In the genomic region with DNA sequence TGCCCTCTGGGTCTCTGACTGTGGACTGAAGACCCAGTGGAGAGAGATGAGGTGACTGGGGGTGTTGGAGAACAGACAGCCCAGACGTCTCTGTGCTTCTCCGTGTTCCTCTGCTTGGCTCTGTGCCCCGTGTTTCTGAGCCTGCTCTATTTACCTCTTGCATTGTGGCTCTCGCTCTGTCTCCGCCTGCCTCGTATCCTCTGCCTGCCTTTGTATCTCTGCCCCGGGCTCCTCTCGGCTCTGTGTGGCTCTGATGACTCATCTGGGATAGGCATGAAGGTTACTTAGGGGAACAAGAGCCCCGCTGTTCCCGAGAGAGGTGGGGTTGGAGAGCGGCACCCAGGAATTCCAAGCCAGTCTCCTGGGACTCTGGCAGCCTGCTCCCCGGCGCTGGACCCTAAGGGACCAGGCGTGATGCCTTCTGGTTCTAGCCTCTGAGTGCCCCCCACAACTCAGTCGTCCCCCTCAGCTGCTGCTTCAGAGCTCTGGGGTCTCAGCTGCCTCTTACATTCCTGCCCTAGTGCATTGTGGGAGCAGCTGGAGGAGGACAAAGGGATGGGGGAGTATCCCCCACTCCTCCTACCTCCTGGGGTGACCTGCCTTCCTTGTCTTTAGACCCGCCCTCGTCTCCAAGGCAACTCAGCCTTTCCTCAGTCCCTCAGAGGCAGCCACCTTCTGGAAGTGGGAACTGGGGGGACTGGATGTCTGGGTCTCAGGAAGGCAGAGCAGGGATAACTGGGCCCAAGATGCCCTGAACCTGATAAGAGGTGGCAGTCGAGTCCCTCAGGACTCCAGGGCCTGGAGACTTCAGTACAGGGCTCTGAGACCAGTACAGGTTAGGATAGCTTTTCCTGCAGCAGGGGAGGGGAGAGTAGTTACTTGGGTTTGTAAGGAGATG, we compare ENCODE assay signal across 1 cellular context.
A peak's percentile ranks its signal among the peaks of the same experiment; 100 is the strongest.
TF ChIP-seq lines count a peak whose summit lies in the region.

No MANE protein-coding gene starts in this region.

TF ChIP-seq in HepG2, 621 proteins besides CTCF, POLR2A, EP300 and RAD21 (continued from another document and continues in another):
- TF ChIP-seq, protein P1, sequence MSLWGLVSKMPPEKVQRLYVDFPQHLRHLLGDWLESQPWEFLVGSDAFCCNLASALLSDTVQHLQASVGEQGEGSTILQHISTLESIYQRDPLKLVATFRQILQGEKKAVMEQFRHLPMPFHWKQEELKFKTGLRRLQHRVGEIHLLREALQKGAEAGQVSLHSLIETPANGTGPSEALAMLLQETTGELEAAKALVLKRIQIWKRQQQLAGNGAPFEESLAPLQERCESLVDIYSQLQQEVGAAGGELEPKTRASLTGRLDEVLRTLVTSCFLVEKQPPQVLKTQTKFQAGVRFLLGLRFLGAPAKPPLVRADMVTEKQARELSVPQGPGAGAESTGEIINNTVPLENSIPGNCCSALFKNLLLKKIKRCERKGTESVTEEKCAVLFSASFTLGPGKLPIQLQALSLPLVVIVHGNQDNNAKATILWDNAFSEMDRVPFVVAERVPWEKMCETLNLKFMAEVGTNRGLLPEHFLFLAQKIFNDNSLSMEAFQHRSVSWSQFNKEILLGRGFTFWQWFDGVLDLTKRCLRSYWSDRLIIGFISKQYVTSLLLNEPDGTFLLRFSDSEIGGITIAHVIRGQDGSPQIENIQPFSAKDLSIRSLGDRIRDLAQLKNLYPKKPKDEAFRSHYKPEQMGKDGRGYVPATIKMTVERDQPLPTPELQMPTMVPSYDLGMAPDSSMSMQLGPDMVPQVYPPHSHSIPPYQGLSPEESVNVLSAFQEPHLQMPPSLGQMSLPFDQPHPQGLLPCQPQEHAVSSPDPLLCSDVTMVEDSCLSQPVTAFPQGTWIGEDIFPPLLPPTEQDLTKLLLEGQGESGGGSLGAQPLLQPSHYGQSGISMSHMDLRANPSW (CRISPR knock-in tag; IDR thresholded peaks at IDR 0.05; ENCODE audit: borderline replicate concordance), result no peak
- TF ChIP-seq ASH2L (IDR thresholded peaks at IDR 0.05; ENCODE audit: insufficient read length, low read depth, low read length) (peak; percentile 54), MTA1 (CRISPR knock-in tag; IDR thresholded peaks at IDR 0.05; ENCODE audit: borderline replicate concordance) (0 out of 2 replicates have a peak, but pooled peaks have one; percentile 61), ZNF737 (CRISPR knock-in tag; IDR thresholded peaks at IDR 0.05; ENCODE audit: borderline replicate concordance) (no peak), PLRG1 (conservative IDR thresholded peaks at IDR 0.05) (no peak), HNRNPL (IDR thresholded peaks at IDR 0.05; ENCODE audit: low read depth, low read length) (no peak), BRD4 (CRISPR knock-in tag; IDR thresholded peaks at IDR 0.05) (no peak; the same call in 1 of the 2 replicates), ZNF777 (CRISPR knock-in tag; IDR thresholded peaks at IDR 0.05) (peak; percentile 32; the same call in 1 of the 2 replicates), AKAP8 (CRISPR knock-in tag; IDR thresholded peaks at IDR 0.05) (no peak; the same call in 1 of the 2 replicates), ZNF563 (CRISPR knock-in tag; IDR thresholded peaks at IDR 0.05) (peak; percentile 71; the same call in 1 of the 2 replicates), ZNF33A (CRISPR knock-in tag; IDR thresholded peaks at IDR 0.05; ENCODE audit: borderline replicate concordance) (no peak), GATAD2A (CRISPR knock-in tag; IDR thresholded peaks at IDR 0.05) (peak; percentile 51; the same call in 1 of the 2 replicates), STAG1 (CRISPR knock-in tag; IDR thresholded peaks at IDR 0.05) (peak; percentile 27; the same call in 1 of the 2 replicates), PAWR (CRISPR knock-in tag; IDR thresholded peaks at IDR 0.05; ENCODE audit: borderline replicate concordance) (no peak), ZNF331 (CRISPR knock-in tag; IDR thresholded peaks at IDR 0.05) (peak; percentile 13; the same call in 1 of the 2 replicates), XRCC5 (optimal IDR thresholded peaks at IDR 0.05; ENCODE audit: low read length) (peak; percentile 22), GTF3A (CRISPR knock-in tag; conservative IDR thresholded peaks at IDR 0.05) (peak; percentile 76; the same call in 1 of the 2 replicates), ZNF83 (CRISPR knock-in tag; IDR thresholded peaks at IDR 0.05; ENCODE audit: borderline replicate concordance) (0 out of 2 replicates have a peak, but pooled peaks have one; percentile 35), MEIS1 (CRISPR knock-in tag; IDR thresholded peaks at IDR 0.05; ENCODE audit: borderline replicate concordance) (0 out of 2 replicates have a peak, but pooled peaks have one; percentile 14), ATAD3A (CRISPR knock-in tag; IDR thresholded peaks at IDR 0.05) (no peak)
- TF ChIP-seq, protein P2, sequence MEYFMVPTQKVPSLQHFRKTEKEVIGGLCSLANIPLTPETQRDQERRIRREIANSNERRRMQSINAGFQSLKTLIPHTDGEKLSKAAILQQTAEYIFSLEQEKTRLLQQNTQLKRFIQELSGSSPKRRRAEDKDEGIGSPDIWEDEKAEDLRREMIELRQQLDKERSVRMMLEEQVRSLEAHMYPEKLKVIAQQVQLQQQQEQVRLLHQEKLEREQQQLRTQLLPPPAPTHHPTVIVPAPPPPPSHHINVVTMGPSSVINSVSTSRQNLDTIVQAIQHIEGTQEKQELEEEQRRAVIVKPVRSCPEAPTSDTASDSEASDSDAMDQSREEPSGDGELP (IDR thresholded peaks at IDR 0.05; ENCODE audit: borderline replicate concordance, low read depth), result peak; percentile 9; the same call in 1 of the 2 replicates
- TF ChIP-seq, protein P3, sequence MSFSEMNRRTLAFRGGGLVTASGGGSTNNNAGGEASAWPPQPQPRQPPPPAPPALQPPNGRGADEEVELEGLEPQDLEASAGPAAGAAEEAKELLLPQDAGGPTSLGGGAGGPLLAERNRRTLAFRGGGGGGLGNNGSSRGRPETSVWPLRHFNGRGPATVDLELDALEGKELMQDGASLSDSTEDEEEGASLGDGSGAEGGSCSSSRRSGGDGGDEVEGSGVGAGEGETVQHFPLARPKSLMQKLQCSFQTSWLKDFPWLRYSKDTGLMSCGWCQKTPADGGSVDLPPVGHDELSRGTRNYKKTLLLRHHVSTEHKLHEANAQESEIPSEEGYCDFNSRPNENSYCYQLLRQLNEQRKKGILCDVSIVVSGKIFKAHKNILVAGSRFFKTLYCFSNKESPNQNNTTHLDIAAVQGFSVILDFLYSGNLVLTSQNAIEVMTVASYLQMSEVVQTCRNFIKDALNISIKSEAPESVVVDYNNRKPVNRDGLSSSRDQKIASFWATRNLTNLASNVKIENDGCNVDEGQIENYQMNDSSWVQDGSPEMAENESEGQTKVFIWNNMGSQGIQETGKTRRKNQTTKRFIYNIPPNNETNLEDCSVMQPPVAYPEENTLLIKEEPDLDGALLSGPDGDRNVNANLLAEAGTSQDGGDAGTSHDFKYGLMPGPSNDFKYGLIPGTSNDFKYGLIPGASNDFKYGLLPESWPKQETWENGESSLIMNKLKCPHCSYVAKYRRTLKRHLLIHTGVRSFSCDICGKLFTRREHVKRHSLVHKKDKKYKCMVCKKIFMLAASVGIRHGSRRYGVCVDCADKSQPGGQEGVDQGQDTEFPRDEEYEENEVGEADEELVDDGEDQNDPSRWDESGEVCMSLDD (CRISPR knock-in tag; IDR thresholded peaks at IDR 0.05; ENCODE audit: borderline replicate concordance), result peak; percentile 98; the same call in 1 of the 2 replicates
- TF ChIP-seq, protein P4, sequence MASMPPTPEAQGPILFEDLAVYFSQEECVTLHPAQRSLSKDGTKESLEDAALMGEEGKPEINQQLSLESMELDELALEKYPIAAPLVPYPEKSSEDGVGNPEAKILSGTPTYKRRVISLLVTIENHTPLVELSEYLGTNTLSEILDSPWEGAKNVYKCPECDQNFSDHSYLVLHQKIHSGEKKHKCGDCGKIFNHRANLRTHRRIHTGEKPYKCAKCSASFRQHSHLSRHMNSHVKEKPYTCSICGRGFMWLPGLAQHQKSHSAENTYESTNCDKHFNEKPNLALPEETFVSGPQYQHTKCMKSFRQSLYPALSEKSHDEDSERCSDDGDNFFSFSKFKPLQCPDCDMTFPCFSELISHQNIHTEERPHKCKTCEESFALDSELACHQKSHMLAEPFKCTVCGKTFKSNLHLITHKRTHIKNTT (CRISPR knock-in tag; IDR thresholded peaks at IDR 0.05), result no peak
- TF ChIP-seq, protein P5, sequence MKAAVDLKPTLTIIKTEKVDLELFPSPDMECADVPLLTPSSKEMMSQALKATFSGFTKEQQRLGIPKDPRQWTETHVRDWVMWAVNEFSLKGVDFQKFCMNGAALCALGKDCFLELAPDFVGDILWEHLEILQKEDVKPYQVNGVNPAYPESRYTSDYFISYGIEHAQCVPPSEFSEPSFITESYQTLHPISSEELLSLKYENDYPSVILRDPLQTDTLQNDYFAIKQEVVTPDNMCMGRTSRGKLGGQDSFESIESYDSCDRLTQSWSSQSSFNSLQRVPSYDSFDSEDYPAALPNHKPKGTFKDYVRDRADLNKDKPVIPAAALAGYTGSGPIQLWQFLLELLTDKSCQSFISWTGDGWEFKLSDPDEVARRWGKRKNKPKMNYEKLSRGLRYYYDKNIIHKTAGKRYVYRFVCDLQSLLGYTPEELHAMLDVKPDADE (CRISPR knock-in tag; IDR thresholded peaks at IDR 0.05), result no peak
- TF ChIP-seq, protein P6, sequence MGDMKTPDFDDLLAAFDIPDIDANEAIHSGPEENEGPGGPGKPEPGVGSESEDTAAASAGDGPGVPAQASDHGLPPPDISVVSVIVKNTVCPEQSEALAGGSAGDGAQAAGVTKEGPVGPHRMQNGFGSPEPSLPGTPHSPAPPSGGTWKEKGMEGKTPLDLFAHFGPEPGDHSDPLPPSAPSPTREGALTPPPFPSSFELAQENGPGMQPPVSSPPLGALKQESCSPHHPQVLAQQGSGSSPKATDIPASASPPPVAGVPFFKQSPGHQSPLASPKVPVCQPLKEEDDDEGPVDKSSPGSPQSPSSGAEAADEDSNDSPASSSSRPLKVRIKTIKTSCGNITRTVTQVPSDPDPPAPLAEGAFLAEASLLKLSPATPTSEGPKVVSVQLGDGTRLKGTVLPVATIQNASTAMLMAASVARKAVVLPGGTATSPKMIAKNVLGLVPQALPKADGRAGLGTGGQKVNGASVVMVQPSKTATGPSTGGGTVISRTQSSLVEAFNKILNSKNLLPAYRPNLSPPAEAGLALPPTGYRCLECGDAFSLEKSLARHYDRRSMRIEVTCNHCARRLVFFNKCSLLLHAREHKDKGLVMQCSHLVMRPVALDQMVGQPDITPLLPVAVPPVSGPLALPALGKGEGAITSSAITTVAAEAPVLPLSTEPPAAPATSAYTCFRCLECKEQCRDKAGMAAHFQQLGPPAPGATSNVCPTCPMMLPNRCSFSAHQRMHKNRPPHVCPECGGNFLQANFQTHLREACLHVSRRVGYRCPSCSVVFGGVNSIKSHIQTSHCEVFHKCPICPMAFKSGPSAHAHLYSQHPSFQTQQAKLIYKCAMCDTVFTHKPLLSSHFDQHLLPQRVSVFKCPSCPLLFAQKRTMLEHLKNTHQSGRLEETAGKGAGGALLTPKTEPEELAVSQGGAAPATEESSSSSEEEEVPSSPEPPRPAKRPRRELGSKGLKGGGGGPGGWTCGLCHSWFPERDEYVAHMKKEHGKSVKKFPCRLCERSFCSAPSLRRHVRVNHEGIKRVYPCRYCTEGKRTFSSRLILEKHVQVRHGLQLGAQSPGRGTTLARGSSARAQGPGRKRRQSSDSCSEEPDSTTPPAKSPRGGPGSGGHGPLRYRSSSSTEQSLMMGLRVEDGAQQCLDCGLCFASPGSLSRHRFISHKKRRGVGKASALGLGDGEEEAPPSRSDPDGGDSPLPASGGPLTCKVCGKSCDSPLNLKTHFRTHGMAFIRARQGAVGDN (CRISPR knock-in tag; IDR thresholded peaks at IDR 0.05), result peak; percentile 52; the same call in 1 of the 2 replicates
- TF ChIP-seq, protein P7, sequence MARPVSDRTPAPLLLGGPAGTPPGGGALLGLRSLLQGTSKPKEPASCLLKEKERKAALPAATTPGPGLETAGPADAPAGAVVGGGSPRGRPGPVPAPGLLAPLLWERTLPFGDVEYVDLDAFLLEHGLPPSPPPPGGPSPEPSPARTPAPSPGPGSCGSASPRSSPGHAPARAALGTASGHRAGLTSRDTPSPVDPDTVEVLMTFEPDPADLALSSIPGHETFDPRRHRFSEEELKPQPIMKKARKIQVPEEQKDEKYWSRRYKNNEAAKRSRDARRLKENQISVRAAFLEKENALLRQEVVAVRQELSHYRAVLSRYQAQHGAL (CRISPR knock-in tag; IDR thresholded peaks at IDR 0.05; ENCODE audit: not compliant biosample characterization), result no peak
- TF ChIP-seq, protein P8, sequence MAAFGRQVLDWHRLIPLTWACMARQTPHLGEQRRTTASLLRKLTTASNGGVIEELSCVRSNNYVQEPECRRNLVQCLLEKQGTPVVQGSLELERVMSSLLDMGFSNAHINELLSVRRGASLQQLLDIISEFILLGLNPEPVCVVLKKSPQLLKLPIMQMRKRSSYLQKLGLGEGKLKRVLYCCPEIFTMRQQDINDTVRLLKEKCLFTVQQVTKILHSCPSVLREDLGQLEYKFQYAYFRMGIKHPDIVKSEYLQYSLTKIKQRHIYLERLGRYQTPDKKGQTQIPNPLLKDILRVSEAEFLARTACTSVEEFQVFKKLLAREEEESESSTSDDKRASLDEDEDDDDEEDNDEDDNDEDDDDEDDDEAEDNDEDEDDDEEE (CRISPR knock-in tag; IDR thresholded peaks at IDR 0.05), result peak; percentile 91; the same call in 1 of the 2 replicates
- TF ChIP-seq, protein P9, sequence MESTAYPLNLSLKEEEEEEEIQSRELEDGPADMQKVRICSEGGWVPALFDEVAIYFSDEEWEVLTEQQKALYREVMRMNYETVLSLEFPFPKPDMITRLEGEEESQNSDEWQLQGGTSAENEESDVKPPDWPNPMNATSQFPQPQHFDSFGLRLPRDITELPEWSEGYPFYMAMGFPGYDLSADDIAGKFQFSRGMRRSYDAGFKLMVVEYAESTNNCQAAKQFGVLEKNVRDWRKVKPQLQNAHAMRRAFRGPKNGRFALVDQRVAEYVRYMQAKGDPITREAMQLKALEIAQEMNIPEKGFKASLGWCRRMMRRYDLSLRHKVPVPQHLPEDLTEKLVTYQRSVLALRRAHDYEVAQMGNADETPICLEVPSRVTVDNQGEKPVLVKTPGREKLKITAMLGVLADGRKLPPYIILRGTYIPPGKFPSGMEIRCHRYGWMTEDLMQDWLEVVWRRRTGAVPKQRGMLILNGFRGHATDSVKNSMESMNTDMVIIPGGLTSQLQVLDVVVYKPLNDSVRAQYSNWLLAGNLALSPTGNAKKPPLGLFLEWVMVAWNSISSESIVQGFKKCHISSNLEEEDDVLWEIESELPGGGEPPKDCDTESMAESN (CRISPR knock-in tag; conservative IDR thresholded peaks at IDR 0.05), result no peak
- TF ChIP-seq, protein P10, sequence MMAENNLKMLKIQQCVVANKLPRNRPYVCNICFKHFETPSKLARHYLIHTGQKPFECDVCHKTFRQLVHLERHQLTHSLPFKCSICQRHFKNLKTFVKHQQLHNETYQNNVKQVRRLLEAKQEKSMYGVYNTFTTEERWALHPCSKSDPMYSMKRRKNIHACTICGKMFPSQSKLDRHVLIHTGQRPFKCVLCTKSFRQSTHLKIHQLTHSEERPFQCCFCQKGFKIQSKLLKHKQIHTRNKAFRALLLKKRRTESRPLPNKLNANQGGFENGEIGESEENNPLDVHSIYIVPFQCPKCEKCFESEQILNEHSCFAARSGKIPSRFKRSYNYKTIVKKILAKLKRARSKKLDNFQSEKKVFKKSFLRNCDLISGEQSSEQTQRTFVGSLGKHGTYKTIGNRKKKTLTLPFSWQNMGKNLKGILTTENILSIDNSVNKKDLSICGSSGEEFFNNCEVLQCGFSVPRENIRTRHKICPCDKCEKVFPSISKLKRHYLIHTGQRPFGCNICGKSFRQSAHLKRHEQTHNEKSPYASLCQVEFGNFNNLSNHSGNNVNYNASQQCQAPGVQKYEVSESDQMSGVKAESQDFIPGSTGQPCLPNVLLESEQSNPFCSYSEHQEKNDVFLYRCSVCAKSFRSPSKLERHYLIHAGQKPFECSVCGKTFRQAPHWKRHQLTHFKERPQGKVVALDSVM (CRISPR knock-in tag; IDR thresholded peaks at IDR 0.05), result no peak
- TF ChIP-seq, protein P11, sequence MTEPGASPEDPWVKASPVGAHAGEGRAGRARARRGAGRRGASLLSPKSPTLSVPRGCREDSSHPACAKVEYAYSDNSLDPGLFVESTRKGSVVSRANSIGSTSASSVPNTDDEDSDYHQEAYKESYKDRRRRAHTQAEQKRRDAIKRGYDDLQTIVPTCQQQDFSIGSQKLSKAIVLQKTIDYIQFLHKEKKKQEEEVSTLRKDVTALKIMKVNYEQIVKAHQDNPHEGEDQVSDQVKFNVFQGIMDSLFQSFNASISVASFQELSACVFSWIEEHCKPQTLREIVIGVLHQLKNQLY (CRISPR knock-in tag; IDR thresholded peaks at IDR 0.05), result no peak
